ENCODE assay signal across 17 cellular contexts in genomic region chr6:4496284-4496683, GRCh38.
DNase-seq lines count a peak whose midpoint lies in the region; ATAC-seq, FAIRE-seq and TF ChIP-seq lines count a peak whose summit lies in the region.
"Had no signal": no experiment of that assay in that cellular context is flagged by ENCODE, and none has a peak within 500 bp of the region (broad histone marks: within the 10 kb centered on the region; RNA-seq: fewer than 3 reads in every experiment).

No MANE protein-coding gene starts in this region.

- H3K36me3 ChIP-seq in GM23338 (ENCODE audit: insufficient read depth) (no peaks in the 10 kb centered on the region), bronchial epithelial cell (ENCODE audit: control insufficient read depth, insufficient read depth, low read length) (no peaks in the 10 kb centered on the region), smooth muscle cell (ENCODE audit: low read depth) (no peaks in the 10 kb centered on the region)
- H3K36me3 ChIP-seq: BLaER1 had no signal

- TF ChIP-seq CTCF in GM23338 (conservative IDR thresholded peaks at IDR 0.05; ENCODE audit: low read depth in 2 of 2) (no peak), bronchial epithelial cell (IDR thresholded peaks at IDR 0.05; ENCODE audit: insufficient read depth, low read length, severe bottlenecking) (no peak), smooth muscle cell (IDR thresholded peaks at IDR 0.05; ENCODE audit: borderline replicate concordance, insufficient read depth, poor library complexity, severe bottlenecking) (no peak), dorsolateral prefrontal cortex (IDR thresholded peaks at IDR 0.05 in 54 of 56, conservative IDR thresholded peaks at IDR 0.05 in 2 of 56; ENCODE audit: low read depth in 1 of 56, partially characterized antibody in 56 of 56) (no peak)

- H3K4me3 ChIP-seq in GM23338 (no peak overlapping the region), bronchial epithelial cell (ENCODE audit: low read depth, low read length) (no peak overlapping the region), smooth muscle cell (no peak overlapping the region), dorsolateral prefrontal cortex (no peak overlapping the region)
- H3K4me3 ChIP-seq: BLaER1 had no signal

- no peak for FAIRE-seq in bronchial epithelial cell (lab: Jason Lieb, UNC)
- FAIRE-seq: HepG2 had no signal

- H3K9me3 ChIP-seq in smooth muscle cell (replicated peaks; ENCODE audit: low read depth), result no peaks in the 10 kb centered on the region
- H3K9me3 ChIP-seq: BLaER1 had no signal

- no peak for DNase-seq in GM23338 (ENCODE audit: low spot score)
- DNase-seq in bronchial epithelial cell (ENCODE audit: low read depth), result peak; percentile 72
- no peak for DNase-seq in smooth muscle cell (lab: John Stamatoyannopoulos, UW; ENCODE audit: unreplicated experiment)
- no peak for DNase-seq in dorsolateral prefrontal cortex
- DNase-seq in NCI-H1105 treated with DMSO at 0.1 percent for 48 hours (lab: John Stamatoyannopoulos, UW), result no peak
- DNase-seq in stimulated activated naive CD4-positive, alpha-beta T cell treated with Interleukin-2 at 50 U/mL for 16 hours (lab: John Stamatoyannopoulos, UW), result no peak
- DNase-seq: 8988T; CD4-positive, alpha-beta memory T cell; DMS153; DMS79; GDM1; HCEC 1CT had no signal

- peaks cover 6% of the 10 kb centered on the region; the same call in 1 of the 3 replicates for H3K36me3 Mint-ChIP-seq in GM23338 (ENCODE audit: low read depth)
- H3K36me3 Mint-ChIP-seq: CD14-positive monocyte; CD4-positive, alpha-beta memory T cell had no signal

- no peaks in the 10 kb centered on the region for H3K4me1 Mint-ChIP-seq in GM23338
- H3K4me1 Mint-ChIP-seq: CD14-positive monocyte; CD4-positive, alpha-beta memory T cell; IgD-negative memory B cell had no signal

- ATAC-seq in GM23338 (no peak), esophagus mucosa (peak; percentile 73)
- ATAC-seq: HepG2 had no signal

- 85% methylated on average over 1 of the region's 1 CpG for whole genome bisulfite sequencing in smooth muscle cell (ENCODE audit: low lambda C conversion rate)

- H3K79me2 ChIP-seq in GM23338 (replicated peaks; ENCODE audit: insufficient read depth) (no peaks in the 10 kb centered on the region), smooth muscle cell (ENCODE audit: low read depth) (no peaks in the 10 kb centered on the region)

- no peaks in the 10 kb centered on the region for H4K20me1 ChIP-seq in GM23338 (replicated peaks; ENCODE audit: insufficient read depth)
- no peaks in the 10 kb centered on the region for H4K20me1 ChIP-seq in smooth muscle cell (ENCODE audit: low read depth)
- H4K20me1 ChIP-seq: BLaER1 had no signal

- H3K9ac ChIP-seq in smooth muscle cell (ENCODE audit: low read depth), result no peak overlapping the region
- H3K9ac ChIP-seq: BLaER1 had no signal

- no peak overlapping the region for H3K27ac Mint-ChIP-seq in GM23338
- H3K27ac Mint-ChIP-seq: CD14-positive monocyte; CD4-positive, alpha-beta memory T cell; IgD-negative memory B cell had no signal

- peak overlapping the region; percentile 18; the same call in 1 of the 2 replicates for H2AFZ ChIP-seq in GM23338
- no peak overlapping the region for H2AFZ ChIP-seq in smooth muscle cell (ENCODE audit: low read depth)

- H3K4me2 ChIP-seq in GM23338 (no peak overlapping the region), smooth muscle cell (no peak overlapping the region)
- H3K4me2 ChIP-seq: BLaER1 had no signal

- H3K4me1 ChIP-seq in GM23338 (ENCODE audit: insufficient read depth), result no peaks in the 10 kb centered on the region
- no peaks in the 10 kb centered on the region for H3K4me1 ChIP-seq in smooth muscle cell (ENCODE audit: low read depth)
- H3K4me1 ChIP-seq: BLaER1 had no signal

- H3K4me3 Mint-ChIP-seq in GM23338, result no peak overlapping the region
- H3K4me3 Mint-ChIP-seq: CD14-positive monocyte; CD4-positive, alpha-beta memory T cell; IgD-negative memory B cell had no signal

- peaks cover 2% of the 10 kb centered on the region for H3K27me3 Mint-ChIP-seq in GM23338 (ENCODE audit: insufficient read depth, low read depth, poor library complexity)

- H3K27me3 ChIP-seq in GM23338 (ENCODE audit: insufficient read depth) (no peaks in the 10 kb centered on the region), bronchial epithelial cell (ENCODE audit: control insufficient read depth, insufficient read depth, low read length) (no peaks in the 10 kb centered on the region), smooth muscle cell (ENCODE audit: low read depth) (no peaks in the 10 kb centered on the region), dorsolateral prefrontal cortex (no peaks in the 10 kb centered on the region)
- H3K27me3 ChIP-seq: BLaER1 had no signal

- H3K27ac ChIP-seq in GM23338 (ENCODE audit: low read depth) (no peak overlapping the region), smooth muscle cell (ENCODE audit: low read depth) (peak overlapping the region; percentile 44), dorsolateral prefrontal cortex (no peak overlapping the region)
- H3K27ac ChIP-seq: BLaER1 had no signal

- intact Hi-C loops in dorsolateral prefrontal cortex (cut with DNase I), result no loop called here

- H3K9me3 Mint-ChIP-seq in GM23338, result peaks cover 4% of the 10 kb centered on the region; the same call in 2 of the 3 replicates

- H3F3A ChIP-seq in GM23338 (replicated peaks; ENCODE audit: low read depth), result no peaks in the 10 kb centered on the region
- no peaks in the 10 kb centered on the region for H3F3A ChIP-seq in smooth muscle cell (ENCODE audit: low read depth)

- peaks cover 13% of the 10 kb centered on the region; the same call in 1 of the 2 replicates for H3K9me2 ChIP-seq in GM23338 (ENCODE audit: insufficient read depth)

TF ChIP-seq in GM23338, 12 proteins besides CTCF, POLR2A, EP300 and RAD21 (continues in another document):
- no peak for TF ChIP-seq EZH2 (IDR thresholded peaks at IDR 0.05; ENCODE audit: low read depth, unreplicated experiment)
- TF ChIP-seq REST (IDR thresholded peaks at IDR 0.05; ENCODE audit: unreplicated experiment), result no peak
- TF ChIP-seq POLR2AphosphoS5 (IDR thresholded peaks at IDR 0.05; ENCODE audit: low read depth), result no peak
- no peak for TF ChIP-seq EZH2phosphoT487 (IDR thresholded peaks at IDR 0.05; ENCODE audit: unreplicated experiment)
- TF ChIP-seq JUNB (IDR thresholded peaks at IDR 0.05; ENCODE audit: unreplicated experiment), result no peak
- TF ChIP-seq ETS1 (IDR thresholded peaks at IDR 0.05), result no peak
- no peak for TF ChIP-seq ZNF331 (CRISPR knock-in tag; IDR thresholded peaks at IDR 0.05; ENCODE audit: low read depth)
- no peak for TF ChIP-seq ZNF114 (CRISPR knock-in tag; IDR thresholded peaks at IDR 0.05)
- TF ChIP-seq CREB1 (CRISPR knock-in tag; IDR thresholded peaks at IDR 0.05; ENCODE audit: low read depth), result no peak
- TF ChIP-seq STAT1 (IDR thresholded peaks at IDR 0.05; ENCODE audit: unreplicated experiment), result no peak
